In the genomic region with DNA sequence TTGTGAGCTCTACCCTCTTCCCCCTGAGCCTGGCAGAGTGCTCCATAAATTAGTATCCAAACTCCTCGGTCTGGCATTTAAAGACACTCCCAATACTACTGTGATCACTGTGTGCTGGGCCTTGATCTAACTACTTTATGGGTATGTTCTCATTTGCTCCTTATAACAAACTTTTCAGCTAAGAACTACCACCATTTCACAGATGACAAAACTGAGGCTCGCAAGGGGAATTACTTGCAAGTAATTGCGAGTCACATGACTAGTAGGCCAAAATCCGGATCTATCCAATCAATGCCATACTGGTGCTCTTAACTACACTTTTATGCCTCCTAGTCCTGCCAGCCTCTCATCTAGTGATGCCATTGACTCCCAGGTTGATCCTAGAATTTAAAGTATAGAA, we compare ENCODE assay signal across 21 cellular contexts.
"Had no signal": no experiment of that assay in that cellular context is flagged by ENCODE, and none has a peak within 500 bp of the region (broad histone marks: within the 10 kb centered on the region; RNA-seq: fewer than 3 reads in every experiment).

No MANE protein-coding gene starts in this region.

- H3K4me3 ChIP-seq: left ventricle myocardium inferior, lower lobe of right lung, pancreas, smooth muscle cell, tibial artery, upper lobe of left lung, uterus had no signal

- H3K27me3 ChIP-seq: foreskin keratinocyte, pancreas, tibial artery, upper lobe of left lung, uterus had no signal

- H3K4me1 ChIP-seq: foreskin keratinocyte had no signal

- DNase-seq: effector memory CD8-positive, alpha-beta T cell; erythroblast; foreskin keratinocyte; kidney; left cardiac atrium; left ventricle myocardium inferior; lower lobe of right lung; occipital lobe; pancreas; right cardiac atrium; stimulated activated CD4-positive, alpha-beta T cell treated with anti-CD3 and anti-CD28 coated beads, Interleukin-2, amount 100 ng/mL, for 48 hours; stimulated activated naive CD8-positive, alpha-beta T cell treated with anti-CD3 and anti-CD28 coated beads, Interleukin-15, Interleukin-2, amounts not matched to agents 100 U/mL and 50 U/mL, for 24 hours; tibial artery; uterus had no signal

- ATAC-seq: effector memory CD8-positive, alpha-beta T cell; foreskin keratinocyte; left cardiac atrium; lower lobe of right lung; natural killer cell treated with Interleukin-12 subunit alpha and Interleukin-12 subunit beta and Interleukin-15 and Interleukin-18, amount 100 ng/mL, for 72 hours; pancreas; right cardiac atrium; stimulated activated naive CD8-positive, alpha-beta T cell treated with anti-CD3 and anti-CD28 coated beads, Interleukin-15, Interleukin-2, amounts not matched to agents 100 U/mL and 50 U/mL, for 24 hours had no signal

- H3K9me3 Mint-ChIP-seq: dendritic cell treated with granulocyte-macrophage colony-stimulating factor and Interleukin-4, amounts not matched to agents 40 ng/mL and 50 ng/mL, for 4 days; effector memory CD8-positive, alpha-beta T cell; memory B cell; mesothelial cell of epicardium; natural killer cell treated with Interleukin-12 subunit alpha and Interleukin-12 subunit beta and Interleukin-15 and Interleukin-18, amount 100 ng/mL, for 72 hours had no signal

- H3K27ac Mint-ChIP-seq: dendritic cell treated with granulocyte-macrophage colony-stimulating factor and Interleukin-4, amounts not matched to agents 40 ng/mL and 50 ng/mL, for 4 days; mesothelial cell of epicardium; natural killer cell treated with Interleukin-12 subunit alpha and Interleukin-12 subunit beta and Interleukin-15 and Interleukin-18, amount 100 ng/mL, for 72 hours; progenitor cell of endocrine pancreas had no signal

- H3K27me3 Mint-ChIP-seq: dendritic cell treated with granulocyte-macrophage colony-stimulating factor and Interleukin-4, amounts not matched to agents 40 ng/mL and 50 ng/mL, for 4 days; effector memory CD8-positive, alpha-beta T cell; memory B cell; natural killer cell treated with Interleukin-12 subunit alpha and Interleukin-12 subunit beta and Interleukin-15 and Interleukin-18, amount 100 ng/mL, for 72 hours; progenitor cell of endocrine pancreas had no signal

- H3K27ac ChIP-seq: foreskin keratinocyte, left ventricle myocardium inferior, lower lobe of right lung, pancreas, tibial artery, upper lobe of left lung, uterus had no signal

- H3K9me3 ChIP-seq: left ventricle myocardium inferior, lower lobe of right lung, pancreas, tibial artery, upper lobe of left lung, uterus had no signal

- H3K36me3 ChIP-seq: uterus had no signal

- H3K4me2 ChIP-seq: smooth muscle cell had no signal

- H3K4me3 Mint-ChIP-seq: dendritic cell treated with granulocyte-macrophage colony-stimulating factor and Interleukin-4, amounts not matched to agents 40 ng/mL and 50 ng/mL, for 4 days; effector memory CD8-positive, alpha-beta T cell; memory B cell; mesothelial cell of epicardium; natural killer cell treated with Interleukin-12 subunit alpha and Interleukin-12 subunit beta and Interleukin-15 and Interleukin-18, amount 100 ng/mL, for 72 hours had no signal
